ENCODE assay signal across 8 cellular contexts in the genomic region with DNA sequence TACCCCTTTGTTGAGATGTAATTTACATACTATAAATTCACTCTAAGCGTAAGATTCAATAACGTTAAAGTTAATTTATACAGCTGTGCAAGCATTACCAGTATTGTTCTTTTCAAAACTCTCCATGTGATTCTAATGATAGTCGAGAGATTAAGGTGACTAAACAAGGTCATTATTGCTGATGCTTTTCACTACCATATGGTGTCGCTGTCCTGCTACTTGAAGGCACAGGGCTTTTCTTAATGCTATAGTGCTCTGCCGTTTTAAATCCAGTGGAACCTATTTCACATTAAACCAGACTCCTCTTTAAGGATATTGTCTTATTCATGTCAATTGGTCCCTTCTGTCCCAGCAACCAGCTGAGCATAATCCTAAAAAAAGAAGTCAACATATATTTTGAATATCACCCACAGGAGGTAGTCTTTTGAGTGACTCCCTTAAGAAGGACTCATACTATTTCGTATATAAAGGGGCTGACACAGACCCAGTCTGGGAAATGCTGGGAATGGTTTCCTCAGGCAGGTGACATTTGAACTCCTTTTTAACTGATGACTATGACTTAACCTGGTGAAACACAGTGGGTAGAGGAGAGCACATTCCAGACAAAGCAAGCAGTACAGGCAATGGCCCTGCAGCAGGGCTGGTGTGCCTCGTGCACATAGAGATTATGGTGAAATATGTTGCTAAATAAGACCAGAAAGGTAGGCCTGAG. TPM values are rescaled to one million over a fixed set of nuclear protein-coding genes. Genes with fewer than 3 reads are reported as not detected.
DNase-seq lines count a peak whose midpoint lies in the region; ATAC-seq and TF ChIP-seq lines count a peak whose summit lies in the region.

No MANE protein-coding gene starts in this region.

- no peaks in the 10 kb centered on the region for H3K9me3 Mint-ChIP-seq in Caco-2 (ENCODE audit: unreplicated experiment)
- H3K9me3 Mint-ChIP-seq in activated CD8-positive, alpha-beta T cell treated with anti-CD3 and anti-CD28 coated beads for 36 hours = no peaks in the 10 kb centered on the region
- no peaks in the 10 kb centered on the region for H3K9me3 Mint-ChIP-seq in stimulated activated memory B cell treated with anti-CD40 and anti-IgM and Interleukin-4, amounts not matched to agents 10 μg/mL and 1 μg/mL and 100 μg/mL, for 72 hours

- no peaks in the 10 kb centered on the region for H3K4me1 ChIP-seq in Caco-2
- H3K4me1 ChIP-seq in right atrium auricular region = no peaks in the 10 kb centered on the region

- ATAC-seq in GM18909 (IDR thresholded peaks at IDR 0.05; ENCODE audit: poor library complexity, unreplicated experiment) = peak; percentile 88
- peak; percentile 90 for ATAC-seq in HG03060 (IDR thresholded peaks at IDR 0.05; ENCODE audit: low read depth, unreplicated experiment)
- peak; percentile 94 for ATAC-seq in activated CD8-positive, alpha-beta T cell treated with anti-CD3 and anti-CD28 coated beads for 36 hours
- ATAC-seq in stimulated activated memory B cell treated with anti-CD40 and anti-IgM and Interleukin-4, amounts not matched to agents 10 μg/mL and 1 μg/mL and 100 μg/mL, for 72 hours = peak; percentile 64

- H3K27ac Mint-ChIP-seq in Caco-2 (ENCODE audit: unreplicated experiment) = no peak overlapping the region
- no peak overlapping the region for H3K27ac Mint-ChIP-seq in activated CD8-positive, alpha-beta T cell treated with anti-CD3 and anti-CD28 coated beads for 36 hours
- no peak overlapping the region for H3K27ac Mint-ChIP-seq in stimulated activated memory B cell treated with anti-CD40 and anti-IgM and Interleukin-4, amounts not matched to agents 10 μg/mL and 1 μg/mL and 100 μg/mL, for 72 hours

- no peaks in the 10 kb centered on the region for H3K27me3 ChIP-seq in Caco-2 (replicated peaks; ENCODE audit: control insufficient read depth, insufficient read depth, low read length)
- H3K27me3 ChIP-seq in right atrium auricular region = no peaks in the 10 kb centered on the region

- peak in 1 of 2 experiments; percentile 14 for DNase-seq in Caco-2
- DNase-seq in NCI-H2171 (lab: John Stamatoyannopoulos, UW) = peak; percentile 50
- DNase-seq in activated CD8-positive, alpha-beta T cell treated with anti-CD3 and anti-CD28 coated beads for 36 hours = peak; percentile 36
- no peak for DNase-seq in right atrium auricular region (ENCODE audit: low spot score)
- no peak for DNase-seq in UCSD-AML1 (lab: John Stamatoyannopoulos, UW; ENCODE audit: unreplicated experiment)

- H3K4me1 Mint-ChIP-seq in Caco-2 (ENCODE audit: low read depth, unreplicated experiment) = no peaks in the 10 kb centered on the region
- peaks cover 28% of the 10 kb centered on the region for H3K4me1 Mint-ChIP-seq in activated CD8-positive, alpha-beta T cell treated with anti-CD3 and anti-CD28 coated beads for 36 hours (ENCODE audit: low read depth)
- H3K4me1 Mint-ChIP-seq in stimulated activated memory B cell treated with anti-CD40 and anti-IgM and Interleukin-4, amounts not matched to agents 10 μg/mL and 1 μg/mL and 100 μg/mL, for 72 hours = peaks cover 35% of the 10 kb centered on the region

- POLR2A ChIA-PET in Caco-2 (lab: Charles Lee) = no interaction called here
- POLR2A ChIA-PET in activated CD8-positive, alpha-beta T cell treated with anti-CD3 and anti-CD28 coated beads for 36 hours (lab: Charles Lee) = interaction anchor here (0.6 to 0.9 kb wide), 2 partner anchors 57 to 79 kb away, joined by 3 to 4 read pairs; no protein-coding TSS in a partner anchor

- H3K36me3 Mint-ChIP-seq in Caco-2 (ENCODE audit: insufficient read depth, unreplicated experiment) = no peaks in the 10 kb centered on the region
- H3K36me3 Mint-ChIP-seq in activated CD8-positive, alpha-beta T cell treated with anti-CD3 and anti-CD28 coated beads for 36 hours (ENCODE audit: low read depth) = peaks cover 5% of the 10 kb centered on the region
- H3K36me3 Mint-ChIP-seq in stimulated activated memory B cell treated with anti-CD40 and anti-IgM and Interleukin-4, amounts not matched to agents 10 μg/mL and 1 μg/mL and 100 μg/mL, for 72 hours = no peaks in the 10 kb centered on the region

- H3K4me3 Mint-ChIP-seq in Caco-2 (ENCODE audit: unreplicated experiment) = no peak overlapping the region
- no peak overlapping the region for H3K4me3 Mint-ChIP-seq in activated CD8-positive, alpha-beta T cell treated with anti-CD3 and anti-CD28 coated beads for 36 hours
- no peak overlapping the region for H3K4me3 Mint-ChIP-seq in stimulated activated memory B cell treated with anti-CD40 and anti-IgM and Interleukin-4, amounts not matched to agents 10 μg/mL and 1 μg/mL and 100 μg/mL, for 72 hours

- intact Hi-C loops in Caco-2 (cut with micrococcal nuclease; ENCODE audit: unreplicated experiment) = loop anchor here (1.0 kb wide), 2 partner anchors 96 to 513 kb away; no protein-coding TSS in a partner anchor
- intact Hi-C loops in activated CD8-positive, alpha-beta T cell treated with anti-CD3 and anti-CD28 coated beads for 36 hours (cut with micrococcal nuclease) = loop anchor here (5.0 to 10.0 kb wide), 3 partner anchors 95 to 247 kb away; a partner anchor contains a TSS

- H3K4me3 ChIP-seq in Caco-2 (ENCODE audit: low read depth, low read length) (no peak overlapping the region), right atrium auricular region (no peak overlapping the region)

- H3K36me3 ChIP-seq in Caco-2 (ENCODE audit: control insufficient read depth, insufficient read depth, low read length) (no peaks in the 10 kb centered on the region), right atrium auricular region (no peaks in the 10 kb centered on the region)

- TF ChIP-seq CTCF in Caco-2 (IDR thresholded peaks at IDR 0.05; ENCODE audit: insufficient read depth in 1 of 2, low read depth in 1 of 2, low read length in 1 of 2, severe bottlenecking in 1 of 2, unreplicated experiment in 1 of 2) (peak; percentile 65 to 78), right atrium auricular region (IDR thresholded peaks at IDR 0.05) (peak; percentile 23 to 72)
- peak; percentile 86 for TF ChIP-seq CTCF in activated CD8-positive, alpha-beta T cell treated with anti-CD3 and anti-CD28 coated beads for 36 hours (IDR thresholded peaks at IDR 0.05)

- CTCF ChIA-PET in Caco-2 (lab: Charles Lee) = no interaction called here
- CTCF ChIA-PET in activated CD8-positive, alpha-beta T cell treated with anti-CD3 and anti-CD28 coated beads for 36 hours (lab: Charles Lee) = interaction anchor here (0.5 to 2.7 kb wide), 40 partner anchors 8 to 527 kb away, joined by 3 to 33 read pairs (median 4); a partner anchor contains a TSS

- BruUV-seq in Caco-2 (replicated peaks; lab: Mats Ljungman, UMichigan) = no TSS peak

- no peak overlapping the region for H3K27ac ChIP-seq in right atrium auricular region

- H3K9me3 ChIP-seq in Caco-2 (no peaks in the 10 kb centered on the region), right atrium auricular region (no peaks in the 10 kb centered on the region)

- no peaks in the 10 kb centered on the region for H3K27me3 Mint-ChIP-seq in Caco-2 (ENCODE audit: insufficient read depth, unreplicated experiment)
- H3K27me3 Mint-ChIP-seq in activated CD8-positive, alpha-beta T cell treated with anti-CD3 and anti-CD28 coated beads for 36 hours = no peaks in the 10 kb centered on the region
- no peaks in the 10 kb centered on the region for H3K27me3 Mint-ChIP-seq in stimulated activated memory B cell treated with anti-CD40 and anti-IgM and Interleukin-4, amounts not matched to agents 10 μg/mL and 1 μg/mL and 100 μg/mL, for 72 hours

RNA-seq across cellular contexts. Expression of a gene that starts 53.9 kb away (rescaled TPM):
- total RNA-seq in Caco-2 (2022) (0.26 and 1.1 TPM in 2 replicates), right atrium auricular region (1 to 10 TPM; 3.3 to 4.8 TPM)
- total RNA-seq in activated CD8-positive, alpha-beta T cell treated with anti-CD3 and anti-CD28 coated beads for 36 hours = 100 to 1,000 TPM; 514 to 520 TPM

Comparison
In these comparisons a context has a peak if more than half of its experiments do, and no peak if none do; other contexts are left out.
1. DNase-seq: peak in NCI-H2171 (single experiment) and activated CD8-positive, alpha-beta T cell treated with anti-CD3 and anti-CD28 coated beads for 36 hours (single experiment); none in right atrium auricular region (single experiment) and UCSD-AML1 (single experiment).
2. RNA of a gene that starts 53.9 kb away (total RNA-seq): 514 to 520 TPM in activated CD8-positive, alpha-beta T cell treated with anti-CD3 and anti-CD28 coated beads for 36 hours; 3.3 to 4.8 TPM in right atrium auricular region and 0.26 to 1.1 TPM in Caco-2; every median in the first group is over 10 times any median in the second.
3. Peak in every context shown above with its lines, with median percentiles within 50 percentile points of each other: CTCF ChIP-seq and ATAC-seq.